In the genomic region with DNA sequence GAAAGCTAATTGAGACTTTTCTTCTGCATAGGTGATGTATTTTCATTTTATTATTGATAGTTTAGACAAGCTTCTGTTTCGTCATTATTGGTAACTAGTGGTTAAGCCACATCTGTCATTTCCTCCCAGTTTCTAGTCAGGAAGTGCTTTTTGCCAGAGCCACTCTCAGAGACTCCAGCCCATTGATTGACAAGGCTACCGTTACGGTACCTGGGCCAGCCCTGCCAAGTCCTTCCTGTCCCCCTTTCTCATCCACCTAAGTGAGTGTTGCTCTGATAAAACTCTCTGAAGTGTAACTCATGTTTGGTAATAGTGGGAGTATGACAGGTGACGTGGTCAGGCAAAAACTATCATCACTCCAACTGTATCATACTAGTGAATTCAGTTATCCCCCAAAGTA, we compare ENCODE assay signal across 9 cellular contexts. TPM values are rescaled to one million over a fixed set of nuclear protein-coding genes. Genes with fewer than 3 reads are reported as not detected.
DNase-seq lines count a peak whose midpoint lies in the region; ATAC-seq and TF ChIP-seq lines count a peak whose summit lies in the region.
"Had no signal": no experiment of that assay in that cellular context is flagged by ENCODE, and none has a peak within 500 bp of the region (broad histone marks: within the 10 kb centered on the region; RNA-seq: fewer than 3 reads in every experiment).

No MANE protein-coding gene starts in this region.

- H3K4me2 ChIP-seq in hepatocyte = no peak overlapping the region

- no peak overlapping the region for H3K4me3 ChIP-seq in hepatocyte
- H3K4me3 ChIP-seq: tibial artery had no signal

- WGBS in hepatocyte (ENCODE audit: low lambda C conversion rate, missing lambda C conversion rate) = 60% methylated on average over 4 of the region's 4 CpGs

- peak; percentile 13 for DNase-seq in activated T-helper 2 cell treated with anti-CD3 and anti-CD28 coated beads, Interferon-gamma antibody, Interleukin-2, Interleukin-4, amounts not matched to agents 10 μg/mL and 5 μg/mL and 100 μg/mL, durations not matched to agents 14 hours and 24 hours and 36 hours (ENCODE audit: low spot score)
- DNase-seq in NCI-H2171 (lab: John Stamatoyannopoulos, UW) = no peak
- DNase-seq in midbrain (lab: John Stamatoyannopoulos, UW) = no peak
- DNase-seq in ecto neural progenitor cell (ENCODE audit: low spot score) = no peak
- no peak for DNase-seq in hepatocyte (ENCODE audit: low spot score)
- DNase-seq: tibial artery had no signal

- H3K9me3 ChIP-seq in hepatocyte (ENCODE audit: low read depth) = no peaks in the 10 kb centered on the region
- H3K9me3 ChIP-seq: tibial artery had no signal

- H3K36me3 ChIP-seq in hepatocyte (replicated peaks; ENCODE audit: insufficient read depth, low read depth) = no peaks in the 10 kb centered on the region
- H3K36me3 ChIP-seq: tibial artery had no signal

- H3K27ac Mint-ChIP-seq in activated T-helper 2 cell treated with anti-CD3 and anti-CD28 coated beads, Interferon-gamma antibody, Interleukin-2, Interleukin-4, amounts not matched to agents 10 μg/mL and 5 μg/mL and 100 μg/mL, durations not matched to agents 14 hours and 24 hours and 36 hours = no peak overlapping the region

- H3K27me3 Mint-ChIP-seq in activated T-helper 2 cell treated with anti-CD3 and anti-CD28 coated beads, Interferon-gamma antibody, Interleukin-2, Interleukin-4, amounts not matched to agents 10 μg/mL and 5 μg/mL and 100 μg/mL, durations not matched to agents 14 hours and 24 hours and 36 hours (ENCODE audit: low read depth) = peaks cover 6% of the 10 kb centered on the region

- peaks cover 16% of the 10 kb centered on the region for H3K4me1 Mint-ChIP-seq in activated T-helper 2 cell treated with anti-CD3 and anti-CD28 coated beads, Interferon-gamma antibody, Interleukin-2, Interleukin-4, amounts not matched to agents 10 μg/mL and 5 μg/mL and 100 μg/mL, durations not matched to agents 14 hours and 24 hours and 36 hours (ENCODE audit: low read depth)

- H3K79me2 ChIP-seq in hepatocyte = no peaks in the 10 kb centered on the region

- no peaks in the 10 kb centered on the region for H3K4me1 ChIP-seq in hepatocyte (ENCODE audit: insufficient read depth)
- H3K4me1 ChIP-seq: tibial artery had no signal

- peak; percentile 97 for ATAC-seq in GM18502 (IDR thresholded peaks at IDR 0.05; ENCODE audit: poor library complexity, unreplicated experiment)
- ATAC-seq in GM19452 (IDR thresholded peaks at IDR 0.05; ENCODE audit: unreplicated experiment) = peak; percentile 96
- peak; percentile 64 for ATAC-seq in HG03280 (IDR thresholded peaks at IDR 0.05; ENCODE audit: unreplicated experiment)

- intact Hi-C loops in activated T-helper 2 cell treated with anti-CD3 and anti-CD28 coated beads, Interferon-gamma antibody, Interleukin-2, Interleukin-4, amounts not matched to agents 10 μg/mL and 5 μg/mL and 100 μg/mL, durations not matched to agents 14 hours and 24 hours and 36 hours (cut with micrococcal nuclease) = no loop called here

- H3K27ac ChIP-seq in hepatocyte = no peak overlapping the region
- H3K27ac ChIP-seq: tibial artery had no signal

- no peaks in the 10 kb centered on the region for H4K20me1 ChIP-seq in hepatocyte (ENCODE audit: insufficient read depth, poor library complexity, severe bottlenecking)

- no peaks in the 10 kb centered on the region for H3K27me3 ChIP-seq in hepatocyte
- H3K27me3 ChIP-seq: tibial artery had no signal

- no peak overlapping the region for H3K4me3 Mint-ChIP-seq in activated T-helper 2 cell treated with anti-CD3 and anti-CD28 coated beads, Interferon-gamma antibody, Interleukin-2, Interleukin-4, amounts not matched to agents 10 μg/mL and 5 μg/mL and 100 μg/mL, durations not matched to agents 14 hours and 24 hours and 36 hours (ENCODE audit: low read depth)

- no peak overlapping the region for H2AFZ ChIP-seq in hepatocyte

- TF ChIP-seq CTCF in hepatocyte (IDR thresholded peaks at IDR 0.05; ENCODE audit: poor library complexity) = no peak

- no peaks in the 10 kb centered on the region for H3K9me3 Mint-ChIP-seq in activated T-helper 2 cell treated with anti-CD3 and anti-CD28 coated beads, Interferon-gamma antibody, Interleukin-2, Interleukin-4, amounts not matched to agents 10 μg/mL and 5 μg/mL and 100 μg/mL, durations not matched to agents 14 hours and 24 hours and 36 hours

- H3K36me3 Mint-ChIP-seq in activated T-helper 2 cell treated with anti-CD3 and anti-CD28 coated beads, Interferon-gamma antibody, Interleukin-2, Interleukin-4, amounts not matched to agents 10 μg/mL and 5 μg/mL and 100 μg/mL, durations not matched to agents 14 hours and 24 hours and 36 hours (ENCODE audit: low read depth) = no peaks in the 10 kb centered on the region

- no peaks in the 10 kb centered on the region for H3K9me2 ChIP-seq in hepatocyte (replicated peaks; ENCODE audit: insufficient read depth)

RNA-seq across cellular contexts. Expression of gene AGL, which starts 29.6 kb away (rescaled TPM):
- total RNA-seq in activated T-helper 2 cell treated with anti-CD3 and anti-CD28 coated beads, Interferon-gamma antibody, Interleukin-2, Interleukin-4, amounts not matched to agents 10 μg/mL and 5 μg/mL and 100 μg/mL, durations not matched to agents 14 hours and 24 hours and 36 hours = 13.2 and 13.8 TPM in 2 replicates
- total RNA-seq in hepatocyte = 30.3 and 34.2 TPM in 2 replicates
- polyA plus RNA-seq in hepatocyte = 9.2 and 9.3 TPM in 2 replicates

RNA-seq across cellular contexts. Expression of gene FRRS1, which starts 54.1 kb away (rescaled TPM):
- total RNA-seq in activated T-helper 2 cell treated with anti-CD3 and anti-CD28 coated beads, Interferon-gamma antibody, Interleukin-2, Interleukin-4, amounts not matched to agents 10 μg/mL and 5 μg/mL and 100 μg/mL, durations not matched to agents 14 hours and 24 hours and 36 hours = 0.85 and 1.2 TPM in 2 replicates
- 26.8 and 31.3 TPM in 2 replicates for total RNA-seq in hepatocyte
- polyA plus RNA-seq in hepatocyte = 1.0 and 1.5 TPM in 2 replicates

Comparison
In these comparisons a context has a peak if more than half of its experiments do, and no peak if none do; other contexts are left out.
1. RNA of gene FRRS1, which starts 54.1 kb away (total RNA-seq): 26.8 to 31.3 TPM in hepatocyte; 0.85 to 1.2 TPM in activated T-helper 2 cell treated with anti-CD3 and anti-CD28 coated beads, Interferon-gamma antibody, Interleukin-2, Interleukin-4, amounts not matched to agents 10 μg/mL and 5 μg/mL and 100 μg/mL, durations not matched to agents 14 hours and 24 hours and 36 hours; every median in the first group is over 10 times any median in the second.
2. Peak in every context shown above with its lines, with median percentiles within 50 percentile points of each other: ATAC-seq.